ENCODE assay signal across 1 cellular context in genomic region chr9:91833096-91833877, GRCh38.
TF ChIP-seq lines count a peak whose summit lies in the region.

No MANE protein-coding gene starts in this region.

TF ChIP-seq in WTC11, 78 proteins besides CTCF, POLR2A, EP300 and RAD21 (continued from another document):
- TF ChIP-seq E2F1 (CRISPR knock-in tag; IDR thresholded peaks at IDR 0.05) (no peak), NFATC4 (CRISPR knock-in tag; IDR thresholded peaks at IDR 0.05) (no peak), E2F4 (CRISPR knock-in tag; IDR thresholded peaks at IDR 0.05; ENCODE audit: borderline replicate concordance, low read depth) (no peak), NR2C2 (CRISPR knock-in tag; IDR thresholded peaks at IDR 0.05) (no peak), NR3C1 (CRISPR knock-in tag; conservative IDR thresholded peaks at IDR 0.05; ENCODE audit: low read depth) (no peak), ZBTB21 (CRISPR knock-in tag; IDR thresholded peaks at IDR 0.05; ENCODE audit: borderline replicate concordance) (no peak), USF2 (CRISPR knock-in tag; IDR thresholded peaks at IDR 0.05) (no peak), HMGXB4 (CRISPR knock-in tag; IDR thresholded peaks at IDR 0.05) (no peak), ATF2 (CRISPR knock-in tag; IDR thresholded peaks at IDR 0.05; ENCODE audit: borderline replicate concordance, low read depth) (no peak), MAX (CRISPR knock-in tag; IDR thresholded peaks at IDR 0.05) (no peak), CBFB (CRISPR knock-in tag; IDR thresholded peaks at IDR 0.05; ENCODE audit: low read depth) (no peak), AR (CRISPR knock-in tag; IDR thresholded peaks at IDR 0.05) (no peak), ZMAT4 (CRISPR knock-in tag; IDR thresholded peaks at IDR 0.05) (no peak)
TF ChIP-seq in WTC11: peak in this region for 0.
